In the genomic region with DNA sequence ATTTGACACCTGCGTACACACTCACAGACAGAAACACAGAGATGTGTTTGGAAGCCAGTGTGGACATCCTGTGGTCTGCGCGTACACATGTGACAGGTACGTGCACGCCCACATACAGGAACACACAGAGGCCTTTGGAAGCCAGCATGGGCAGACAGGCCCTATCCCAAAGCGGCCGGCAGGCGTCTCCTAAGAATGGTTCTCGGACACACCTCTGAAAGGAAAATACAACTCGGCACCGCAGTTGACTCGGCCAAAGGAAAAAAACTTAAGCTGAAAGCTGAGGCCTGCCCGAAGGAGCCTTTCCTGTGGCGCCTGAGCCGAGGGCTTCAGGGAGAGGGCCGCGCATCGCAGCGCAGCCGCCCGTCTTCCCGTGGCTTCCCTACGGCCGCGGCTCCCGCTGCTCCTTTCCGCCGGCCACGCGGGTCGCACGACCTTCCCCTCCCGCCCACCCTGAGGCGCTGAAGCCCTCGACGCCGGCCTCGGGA, we compare ENCODE assay signal across 1 cellular context.
TF ChIP-seq lines count a peak whose summit lies in the region.

No MANE protein-coding gene starts in this region.

TF ChIP-seq in HepG2, 621 proteins besides CTCF, POLR2A, EP300 and RAD21 (continued from another document and continues in another):
- TF ChIP-seq FOXA3 (CRISPR knock-in tag; IDR thresholded peaks at IDR 0.05) (no peak), ZNF3 (CRISPR knock-in tag; IDR thresholded peaks at IDR 0.05) (no peak), ZNF607 (CRISPR knock-in tag; IDR thresholded peaks at IDR 0.05; ENCODE audit: borderline replicate concordance) (no peak; the same call in 1 of the 2 replicates), HNRNPLL (IDR thresholded peaks at IDR 0.05; ENCODE audit: low read depth, low read length, poor library complexity, severe bottlenecking) (no peak), NFYC (CRISPR knock-in tag; IDR thresholded peaks at IDR 0.05) (no peak), ZNF430 (CRISPR knock-in tag; IDR thresholded peaks at IDR 0.05) (no peak; the same call in 1 of the 2 replicates), ZNF431 (CRISPR knock-in tag; IDR thresholded peaks at IDR 0.05; ENCODE audit: borderline replicate concordance, low read depth) (no peak), PHB2 (IDR thresholded peaks at IDR 0.05; ENCODE audit: partially characterized antibody) (no peak), ZNF180 (CRISPR knock-in tag; IDR thresholded peaks at IDR 0.05; ENCODE audit: borderline replicate concordance, low read depth) (no peak), NFYB (CRISPR knock-in tag; IDR thresholded peaks at IDR 0.05) (no peak), ZNF879 (CRISPR knock-in tag; IDR thresholded peaks at IDR 0.05) (no peak), TFAP4 (IDR thresholded peaks at IDR 0.05; ENCODE audit: borderline replicate concordance, low read depth) (no peak), HOXA7 (CRISPR knock-in tag; IDR thresholded peaks at IDR 0.05) (no peak), ZNF766 (CRISPR knock-in tag; IDR thresholded peaks at IDR 0.05; ENCODE audit: borderline replicate concordance) (no peak), MYPOP (CRISPR knock-in tag; IDR thresholded peaks at IDR 0.05) (no peak; the same call in 1 of the 2 replicates), TRIM24 (CRISPR knock-in tag; IDR thresholded peaks at IDR 0.05) (no peak), TCF12 (IDR thresholded peaks at IDR 0.05) (no peak), TCF12 (CRISPR knock-in tag; IDR thresholded peaks at IDR 0.05) (no peak), ZNF138 (CRISPR knock-in tag; IDR thresholded peaks at IDR 0.05; ENCODE audit: low read depth) (no peak), KAT8 (CRISPR knock-in tag; IDR thresholded peaks at IDR 0.05) (no peak), ZNF687 (CRISPR knock-in tag; IDR thresholded peaks at IDR 0.05) (peak; percentile 54), THRA (CRISPR knock-in tag; IDR thresholded peaks at IDR 0.05; ENCODE audit: borderline replicate concordance) (no peak), ZNF557 (CRISPR knock-in tag; IDR thresholded peaks at IDR 0.05) (no peak), GATAD1 (CRISPR knock-in tag; IDR thresholded peaks at IDR 0.05) (no peak), RBM22 (optimal IDR thresholded peaks at IDR 0.05; ENCODE audit: low read length) (no peak), MED1 (CRISPR knock-in tag; IDR thresholded peaks at IDR 0.05) (0 out of 2 replicates have a peak, but pooled peaks have one; percentile 5), ZSCAN20 (CRISPR knock-in tag; IDR thresholded peaks at IDR 0.05; ENCODE audit: borderline replicate concordance) (no peak), ZMYM3 (CRISPR knock-in tag; IDR thresholded peaks at IDR 0.05) (no peak), ZNF460 (CRISPR knock-in tag; IDR thresholded peaks at IDR 0.05; ENCODE audit: borderline replicate concordance) (no peak), ZNF776 (CRISPR knock-in tag; IDR thresholded peaks at IDR 0.05) (no peak), NAIF1 (CRISPR knock-in tag; IDR thresholded peaks at IDR 0.05; ENCODE audit: borderline replicate concordance) (0 out of 2 replicates have a peak, but pooled peaks have one; percentile 64), ZNF589 (CRISPR knock-in tag; conservative IDR thresholded peaks at IDR 0.05) (no peak), USF2 (IDR thresholded peaks at IDR 0.05; ENCODE audit: low read depth, low read length) (0 out of 2 replicates have a peak, but pooled peaks have one; percentile 27), USF2 (CRISPR knock-in tag; IDR thresholded peaks at IDR 0.05; ENCODE audit: borderline replicate concordance) (no peak), RCOR2 (CRISPR knock-in tag; IDR thresholded peaks at IDR 0.05) (no peak), U2AF2 (IDR thresholded peaks at IDR 0.05; ENCODE audit: low read depth, low read length) (no peak), ZNF512B (CRISPR knock-in tag; IDR thresholded peaks at IDR 0.05; ENCODE audit: borderline replicate concordance) (no peak), RBFOX2 (IDR thresholded peaks at IDR 0.05; ENCODE audit: low read depth, low read length) (no peak), ARNT (IDR thresholded peaks at IDR 0.05) (no peak)
- TF ChIP-seq, protein P1, sequence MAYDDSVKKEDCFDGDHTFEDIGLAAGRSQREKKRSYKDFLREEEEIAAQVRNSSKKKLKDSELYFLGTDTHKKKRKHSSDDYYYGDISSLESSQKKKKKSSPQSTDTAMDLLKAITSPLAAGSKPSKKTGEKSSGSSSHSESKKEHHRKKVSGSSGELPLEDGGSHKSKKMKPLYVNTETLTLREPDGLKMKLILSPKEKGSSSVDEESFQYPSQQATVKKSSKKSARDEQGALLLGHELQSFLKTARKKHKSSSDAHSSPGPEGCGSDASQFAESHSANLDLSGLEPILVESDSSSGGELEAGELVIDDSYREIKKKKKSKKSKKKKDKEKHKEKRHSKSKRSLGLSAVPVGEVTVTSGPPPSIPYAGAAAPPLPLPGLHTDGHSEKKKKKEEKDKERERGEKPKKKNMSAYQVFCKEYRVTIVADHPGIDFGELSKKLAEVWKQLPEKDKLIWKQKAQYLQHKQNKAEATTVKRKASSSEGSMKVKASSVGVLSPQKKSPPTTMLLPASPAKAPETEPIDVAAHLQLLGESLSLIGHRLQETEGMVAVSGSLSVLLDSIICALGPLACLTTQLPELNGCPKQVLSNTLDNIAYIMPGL (CRISPR knock-in tag; IDR thresholded peaks at IDR 0.05; ENCODE audit: borderline replicate concordance in 1 of 2, low read depth in 1 of 2): no peak
- TF ChIP-seq, protein P2, sequence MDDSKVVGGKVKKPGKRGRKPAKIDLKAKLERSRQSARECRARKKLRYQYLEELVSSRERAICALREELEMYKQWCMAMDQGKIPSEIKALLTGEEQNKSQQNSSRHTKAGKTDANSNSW (CRISPR knock-in tag; IDR thresholded peaks at IDR 0.05; ENCODE audit: borderline replicate concordance): no peak
- TF ChIP-seq, protein P3, sequence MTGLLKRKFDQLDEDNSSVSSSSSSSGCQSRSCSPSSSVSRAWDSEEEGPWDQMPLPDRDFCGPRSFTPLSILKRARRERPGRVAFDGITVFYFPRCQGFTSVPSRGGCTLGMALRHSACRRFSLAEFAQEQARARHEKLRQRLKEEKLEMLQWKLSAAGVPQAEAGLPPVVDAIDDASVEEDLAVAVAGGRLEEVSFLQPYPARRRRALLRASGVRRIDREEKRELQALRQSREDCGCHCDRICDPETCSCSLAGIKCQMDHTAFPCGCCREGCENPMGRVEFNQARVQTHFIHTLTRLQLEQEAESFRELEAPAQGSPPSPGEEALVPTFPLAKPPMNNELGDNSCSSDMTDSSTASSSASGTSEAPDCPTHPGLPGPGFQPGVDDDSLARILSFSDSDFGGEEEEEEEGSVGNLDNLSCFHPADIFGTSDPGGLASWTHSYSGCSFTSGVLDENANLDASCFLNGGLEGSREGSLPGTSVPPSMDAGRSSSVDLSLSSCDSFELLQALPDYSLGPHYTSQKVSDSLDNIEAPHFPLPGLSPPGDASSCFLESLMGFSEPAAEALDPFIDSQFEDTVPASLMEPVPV (CRISPR knock-in tag; IDR thresholded peaks at IDR 0.05): no peak
- TF ChIP-seq, protein P4, sequence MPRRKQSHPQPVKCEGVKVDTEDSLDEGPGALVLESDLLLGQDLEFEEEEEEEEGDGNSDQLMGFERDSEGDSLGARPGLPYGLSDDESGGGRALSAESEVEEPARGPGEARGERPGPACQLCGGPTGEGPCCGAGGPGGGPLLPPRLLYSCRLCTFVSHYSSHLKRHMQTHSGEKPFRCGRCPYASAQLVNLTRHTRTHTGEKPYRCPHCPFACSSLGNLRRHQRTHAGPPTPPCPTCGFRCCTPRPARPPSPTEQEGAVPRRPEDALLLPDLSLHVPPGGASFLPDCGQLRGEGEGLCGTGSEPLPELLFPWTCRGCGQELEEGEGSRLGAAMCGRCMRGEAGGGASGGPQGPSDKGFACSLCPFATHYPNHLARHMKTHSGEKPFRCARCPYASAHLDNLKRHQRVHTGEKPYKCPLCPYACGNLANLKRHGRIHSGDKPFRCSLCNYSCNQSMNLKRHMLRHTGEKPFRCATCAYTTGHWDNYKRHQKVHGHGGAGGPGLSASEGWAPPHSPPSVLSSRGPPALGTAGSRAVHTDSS (CRISPR knock-in tag; conservative IDR thresholded peaks at IDR 0.05): no peak
